In genomic region chr12:6822461-6823135, GRCh38 we compare ENCODE assay signal across 1 cellular context.
TF ChIP-seq lines count a peak whose summit lies in the region.

No MANE protein-coding gene starts in this region.

TF ChIP-seq in K562, 482 proteins besides CTCF, POLR2A, EP300 and RAD21:
- peak; percentile 80 for TF ChIP-seq ZNF263 (CRISPR knock-in tag; IDR thresholded peaks at IDR 0.05; ENCODE audit: borderline replicate concordance)
- TF ChIP-seq HEY1 (CRISPR knock-in tag; IDR thresholded peaks at IDR 0.05; ENCODE audit: borderline replicate concordance), result no peak
